20 cellular contexts compared by ENCODE assay signal in the genomic region with DNA sequence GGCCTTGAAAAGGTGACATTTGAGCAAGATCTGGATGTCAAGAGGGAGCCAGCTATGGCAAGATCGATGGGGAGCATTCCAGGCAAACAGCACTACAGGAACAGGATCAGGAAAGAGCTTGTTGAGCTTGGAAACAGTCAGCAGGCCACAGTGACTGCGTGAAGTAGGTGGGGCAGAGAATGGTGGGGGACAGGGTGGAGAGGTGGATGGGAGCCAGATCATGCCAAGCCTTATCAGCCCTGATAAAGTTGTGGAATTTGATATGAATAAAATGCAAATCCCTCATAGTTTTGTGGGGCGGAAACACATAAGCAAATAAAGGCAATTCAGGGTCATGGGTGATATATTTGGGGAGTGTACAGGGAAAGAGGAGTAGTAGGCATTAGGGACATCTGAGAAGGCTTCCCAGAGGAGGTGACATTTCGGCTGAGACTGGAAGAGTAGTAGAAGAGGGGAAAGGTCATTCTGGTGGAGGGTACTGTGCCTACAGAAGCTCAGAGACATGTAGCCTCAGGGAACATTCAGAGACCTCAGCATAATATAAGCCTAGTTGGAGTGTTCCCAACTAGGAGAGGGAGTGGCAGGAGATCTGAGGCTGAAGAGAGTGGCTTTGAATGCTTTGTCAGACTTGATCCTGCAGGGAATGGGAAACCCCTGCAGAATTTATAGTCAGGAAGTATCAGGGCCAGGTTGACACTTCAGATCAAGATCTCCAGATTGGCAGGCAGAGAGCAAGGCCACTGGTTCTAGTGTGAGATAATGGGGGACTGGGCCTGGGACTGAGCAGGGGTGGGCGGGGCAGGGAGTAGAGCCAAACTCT. TPM values are rescaled to one million over a fixed set of nuclear protein-coding genes. Genes with fewer than 3 reads are reported as not detected.
DNase-seq lines count a peak whose midpoint lies in the region; ATAC-seq and TF ChIP-seq lines count a peak whose summit lies in the region.
"Had no signal": no experiment of that assay in that cellular context is flagged by ENCODE, and none has a peak within 500 bp of the region (broad histone marks: within the 10 kb centered on the region; RNA-seq: fewer than 3 reads in every experiment).

No MANE protein-coding gene starts in this region.

- H3K23ac ChIP-seq in mesendoderm (ENCODE audit: low read length), result no peak overlapping the region

- H3K4me1 ChIP-seq in right atrium auricular region (peaks cover 0 to 9% of the 10 kb centered on the region in 2 donors), mesendoderm (ENCODE audit: control insufficient read depth, low read depth, low read length) (no peaks in the 10 kb centered on the region), upper lobe of right lung (peaks cover 13% of the 10 kb centered on the region), HAP-1 (no peaks in the 10 kb centered on the region)
- H3K4me1 ChIP-seq: BLaER1, foreskin keratinocyte had no signal

- H3K56ac ChIP-seq in mesendoderm (ENCODE audit: low read length), result no peak overlapping the region

- intact Hi-C loops in Right ventricle myocardium superior (cut with DNase I), result no loop called here
- intact Hi-C loops in upper lobe of right lung (cut with DNase I), result no loop called here

- H3K79me1 ChIP-seq in mesendoderm (ENCODE audit: low read length), result no peaks in the 10 kb centered on the region

- H3K27me3 ChIP-seq in right atrium auricular region (no peaks in the 10 kb centered on the region), mesendoderm (ENCODE audit: insufficient read depth, low read length, poor library complexity) (no peaks in the 10 kb centered on the region), upper lobe of right lung (no peaks in the 10 kb centered on the region), HAP-1 (ENCODE audit: low read depth) (no peaks in the 10 kb centered on the region)
- H3K27me3 ChIP-seq: BLaER1 had no signal

- H4K8ac ChIP-seq in mesendoderm (ENCODE audit: low read depth, low read length), result no peak overlapping the region

- no peak overlapping the region for H2AK5ac ChIP-seq in mesendoderm (ENCODE audit: low read length)

- no CpG with 5 or more reads among the region's 5 CpGs for WGBS in mesendoderm (ENCODE audit: extremely low coverage, insufficient coverage, low lambda C conversion rate)

- H3K9me3 ChIP-seq in right atrium auricular region (no peaks in the 10 kb centered on the region), upper lobe of right lung (no peaks in the 10 kb centered on the region), HAP-1 (no peaks in the 10 kb centered on the region)
- H3K9me3 ChIP-seq: BLaER1 had no signal

- H4K5ac ChIP-seq in mesendoderm (ENCODE audit: low read length), result no peak overlapping the region

- no peak overlapping the region for H3K9ac ChIP-seq in mesendoderm (ENCODE audit: low read length)
- H3K9ac ChIP-seq: BLaER1 had no signal

- H3K27ac ChIP-seq in right atrium auricular region (no peak overlapping the region), mesendoderm (ENCODE audit: low read depth, low read length) (no peak overlapping the region), upper lobe of right lung (peak overlapping the region; percentile 69)
- H3K27ac ChIP-seq: BLaER1, foreskin keratinocyte, SK-N-MC had no signal

- no peak overlapping the region for H3K18ac ChIP-seq in mesendoderm (ENCODE audit: low read length)

- no peaks in the 10 kb centered on the region for H3K36me3 ChIP-seq in right atrium auricular region
- H3K36me3 ChIP-seq in mesendoderm (ENCODE audit: control insufficient read depth, insufficient read depth, low read length), result no peaks in the 10 kb centered on the region
- H3K36me3 ChIP-seq in upper lobe of right lung, result no peaks in the 10 kb centered on the region
- no peaks in the 10 kb centered on the region for H3K36me3 ChIP-seq in HAP-1 (replicated peaks)
- H3K36me3 ChIP-seq: BLaER1 had no signal

- no peak overlapping the region for H2BK120ac ChIP-seq in mesendoderm (ENCODE audit: low read depth, low read length)

- ATAC-seq in Right ventricle myocardium superior (ENCODE audit: poor library complexity) (peak; percentile 8), esophagus mucosa (peak; percentile 51), upper lobe of right lung (peak; percentile 85)
- ATAC-seq: foreskin keratinocyte; GM12878; naive thymus-derived CD8-positive, alpha-beta T cell had no signal

- DNase-seq in Right ventricle myocardium superior (no peak), right atrium auricular region (ENCODE audit: low spot score) (no peak), mesendoderm (peak; percentile 54), upper lobe of right lung (no peak), HAP-1 (ENCODE audit: low spot score in 2 of 2) (no peak), GM03348 (ENCODE audit: low spot score) (no peak)
- no peak for DNase-seq in stimulated activated CD4-positive, alpha-beta T cell treated with anti-CD3 and anti-CD28 coated beads, Interleukin-4, amount 100 ng/mL, for 4 hours
- DNase-seq: activated CD4-positive, alpha-beta T cell treated with anti-CD3 and anti-CD28 coated beads for 1 hour; activated effector memory CD4-positive, alpha-beta T cell treated with Interleukin-2 at 50 U/mL for 16 hours; central memory CD4-positive, alpha-beta T cell; foreskin keratinocyte; HCEC 1CT; naive thymus-derived CD8-positive, alpha-beta T cell; NCI-H1048; NCI-H69; T1000 had no signal

- no peak overlapping the region for H3K4me2 ChIP-seq in mesendoderm (ENCODE audit: low read length)
- H3K4me2 ChIP-seq: BLaER1 had no signal

- no peaks in the 10 kb centered on the region for H3K79me2 ChIP-seq in mesendoderm (ENCODE audit: control insufficient read depth, insufficient read depth, low read length)

- no peak overlapping the region for H3K4ac ChIP-seq in mesendoderm (ENCODE audit: low read depth, low read length)

- no peak for TF ChIP-seq CTCF in right atrium auricular region (IDR thresholded peaks at IDR 0.05)
- TF ChIP-seq CTCF in upper lobe of right lung (IDR thresholded peaks at IDR 0.05), result no peak

- H2BK5ac ChIP-seq in mesendoderm (ENCODE audit: low read length), result no peak overlapping the region

- in situ Hi-C loops in HAP-1 (cut with MboI; ENCODE audit: low sequenced_read_pairs), result no loop called here

- H3K4me3 ChIP-seq in right atrium auricular region, result no peak overlapping the region
- no peak overlapping the region for H3K4me3 ChIP-seq in mesendoderm (ENCODE audit: low read length)
- H3K4me3 ChIP-seq in upper lobe of right lung, result no peak overlapping the region
- no peak overlapping the region for H3K4me3 ChIP-seq in HAP-1
- H3K4me3 ChIP-seq: BLaER1, GM12878, SK-N-MC had no signal

- no peak overlapping the region for H2BK15ac ChIP-seq in mesendoderm (replicated peaks; ENCODE audit: low read depth)

RNA-seq across cellular contexts. Expression of gene CYSTM1, which starts 9.7 kb away (rescaled TPM):
- total RNA-seq in Right ventricle myocardium superior (58.3 TPM), right atrium auricular region (100 to 1,000 TPM in 1 of 2 donors, 10 to 100 TPM in 1; 89.8 to 143 TPM), esophagus mucosa (11.4 TPM), upper lobe of right lung (85.1 TPM)
- polyA plus RNA-seq in mesendoderm (2013, experiment 1 of 2), result 21.9 TPM
- 20.3 TPM for polyA plus RNA-seq in mesendoderm (2013, experiment 2 of 2)

RNA-seq across cellular contexts. Expression of gene IGIP, which starts 39.6 kb away (rescaled TPM):
- 10.4 TPM for total RNA-seq in Right ventricle myocardium superior
- total RNA-seq in right atrium auricular region, result 10 to 100 TPM; 13.7 to 13.8 TPM
- total RNA-seq in esophagus mucosa, result 2.6 TPM
- polyA plus RNA-seq in mesendoderm (2013, experiment 1 of 2), result 0.04 TPM
- polyA plus RNA-seq in mesendoderm (2013, experiment 2 of 2), result 0.04 TPM
- total RNA-seq in upper lobe of right lung, result 17.3 TPM

RNA-seq across cellular contexts. Expression of gene PURA, which starts 51.4 kb away (rescaled TPM):
- total RNA-seq in Right ventricle myocardium superior (22.2 TPM), right atrium auricular region (10 to 100 TPM; 23.9 to 25.1 TPM), esophagus mucosa (7.3 TPM), upper lobe of right lung (31.5 TPM)
- polyA plus RNA-seq in mesendoderm (2013, experiment 1 of 2), result 0.86 TPM
- 0.77 TPM for polyA plus RNA-seq in mesendoderm (2013, experiment 2 of 2)

Comparison
In these comparisons a context has a peak if more than half of its experiments do, and no peak if none do; other contexts are left out.
1. ATAC-seq: peak in every context shown above with its lines; median percentile 85 in upper lobe of right lung; 51 in esophagus mucosa; 8 in Right ventricle myocardium superior.